ENCODE assay signal across 17 cellular contexts in genomic region chr21:45989355-45990048, GRCh38. TPM values are rescaled to one million over a fixed set of nuclear protein-coding genes. Genes with fewer than 3 reads are reported as not detected.
DNase-seq lines count a peak whose midpoint lies in the region; ATAC-seq and TF ChIP-seq lines count a peak whose summit lies in the region.
"Had no signal": no experiment of that assay in that cellular context is flagged by ENCODE, and none has a peak within 500 bp of the region (broad histone marks: within the 10 kb centered on the region; RNA-seq: fewer than 3 reads in every experiment).

No MANE protein-coding gene starts in this region.

- no peak overlapping the region for H3K9ac ChIP-seq in stomach smooth muscle (ENCODE audit: low read length in 2 of 2)
- no peak overlapping the region for H3K9ac ChIP-seq in GM23248
- H3K9ac ChIP-seq: SK-N-SH had no signal

- no peak overlapping the region for H2AFZ ChIP-seq in GM23248

- H3K4me1 ChIP-seq in ascending aorta (peaks cover 2 to 12% of the 10 kb centered on the region in 2 donors), lower lobe of right lung (no peaks in the 10 kb centered on the region), stomach smooth muscle (ENCODE audit: control insufficient read depth, insufficient read depth, low read length) (peaks cover 68% of the 10 kb centered on the region), GM23248 (ENCODE audit: insufficient read depth) (0 out of 2 replicates have a peak, but pooled peaks cover under 1% of the 10 kb centered on the region)

- no peaks in the 10 kb centered on the region for H4K20me1 ChIP-seq in GM23248 (ENCODE audit: insufficient read depth)

- ATAC-seq in lower lobe of right lung = no peak
- ATAC-seq in HG02642 (IDR thresholded peaks at IDR 0.05; ENCODE audit: poor library complexity, unreplicated experiment) = no peak
- ATAC-seq: activated naive CD4-positive, alpha-beta T cell treated with anti-CD3 and anti-CD28 coated beads, Interleukin-2, amount 50 U/mL, for 72 hours; CD8-positive, alpha-beta T cell had no signal

- in situ Hi-C loops in GM23248 (cut with MboI) = loop anchor here (10.0 kb wide), 1 partner anchor 125 kb away; no protein-coding TSS in a partner anchor

- H3K9me3 ChIP-seq in ascending aorta (no peaks in the 10 kb centered on the region), lower lobe of right lung (no peaks in the 10 kb centered on the region), stomach smooth muscle (ENCODE audit: control insufficient read depth in 2 of 2, low read length in 2 of 2) (no peaks in the 10 kb centered on the region), GM23248 (ENCODE audit: low read depth) (no peaks in the 10 kb centered on the region)
- H3K9me3 ChIP-seq: SK-N-SH had no signal

- H3K79me2 ChIP-seq in GM23248 (ENCODE audit: insufficient read depth) = peaks cover 84% of the 10 kb centered on the region

- TF ChIP-seq CTCF in ascending aorta (IDR thresholded peaks at IDR 0.05) (no peak), lower lobe of right lung (IDR thresholded peaks at IDR 0.05) (no peak)

- H3K4me3 ChIP-seq in ascending aorta = no peak overlapping the region
- no peak overlapping the region for H3K4me3 ChIP-seq in lower lobe of right lung
- no peak overlapping the region for H3K4me3 ChIP-seq in stomach smooth muscle (ENCODE audit: low read length in 2 of 2)
- H3K4me3 ChIP-seq in GM23248 = no peak overlapping the region
- H3K4me3 ChIP-seq: cardiac muscle cell had no signal

- 0 out of 2 replicates have a peak, but pooled peaks cover 9% of the 10 kb centered on the region for H3F3A ChIP-seq in GM23248 (ENCODE audit: insufficient read depth)

- intact Hi-C loops in ascending aorta (cut with DNase I) (no loop called here), lower lobe of right lung (cut with DNase I) (no loop called here)

- DNase-seq in activated T-cell treated with anti-CD3 and anti-CD28 coated beads, Interleukin-2, amount 50 U/mL, for 1 hour = peak; percentile 9
- DNase-seq in activated T-cell treated with anti-CD3 and anti-CD28 coated beads for 4 hours = no peak
- DNase-seq in ascending aorta (ENCODE audit: low spot score in 2 of 2) = no peak
- DNase-seq in lower lobe of right lung = peak; percentile 38
- no peak for DNase-seq in GM23248
- no peak for DNase-seq in SW 1271 (lab: John Stamatoyannopoulos, UW)
- DNase-seq: effector CD8-positive, alpha-beta T cell; NCI-H1930; NCI-H510A; retina; SK-N-SH; stimulated activated CD4-positive, alpha-beta T cell treated with anti-CD3 and anti-CD28 coated beads, Interleukin-2, amount 100 ng/mL, for 48 hours had no signal

- H3K9me2 ChIP-seq in GM23248 (ENCODE audit: insufficient read depth) = no peaks in the 10 kb centered on the region
- H3K9me2 ChIP-seq: SK-N-SH had no signal

- H3K36me3 ChIP-seq in ascending aorta (peaks cover 92 to 93% of the 10 kb centered on the region in 2 donors), lower lobe of right lung (peaks cover 43% of the 10 kb centered on the region), stomach smooth muscle (ENCODE audit: control insufficient read depth in 2 of 2, insufficient read depth in 2 of 2, low read length in 2 of 2) (peaks cover 50 to 54% of the 10 kb centered on the region in 2 donors), GM23248 (ENCODE audit: low read depth) (peaks cover 45% of the 10 kb centered on the region; the same call in 1 of the 2 replicates)

- peak overlapping the region; percentile 59 to 82 for H3K27ac ChIP-seq in ascending aorta
- H3K27ac ChIP-seq in lower lobe of right lung = no peak overlapping the region
- peak overlapping the region; percentile 46 for H3K27ac ChIP-seq in stomach smooth muscle (ENCODE audit: low read length)
- no peak overlapping the region for H3K27ac ChIP-seq in GM23248
- H3K27ac ChIP-seq: cardiac muscle cell had no signal

- no peak overlapping the region for H3K4me2 ChIP-seq in GM23248 (ENCODE audit: unreplicated experiment)
- H3K4me2 ChIP-seq: SK-N-SH had no signal

- H3K27me3 ChIP-seq in ascending aorta (no peaks in the 10 kb centered on the region), lower lobe of right lung (ENCODE audit: low read depth) (no peaks in the 10 kb centered on the region), stomach smooth muscle (ENCODE audit: control insufficient read depth in 1 of 2, insufficient read depth in 2 of 2, low read length in 2 of 2) (no peaks in the 10 kb centered on the region), GM23248 (replicated peaks; ENCODE audit: insufficient read depth) (no peaks in the 10 kb centered on the region)
- H3K27me3 ChIP-seq: cardiac muscle cell had no signal

- 89 to 91% methylated on average over 11 to 29 of the region's 32 CpGs for WGBS in GM23248 (ENCODE audit: low coverage in 1 of 2, low lambda C conversion rate in 2 of 2, missing lambda C conversion rate in 2 of 2), 2 experiments

RNA-seq across cellular contexts. Expression of gene COL6A1, which starts 7.9 kb away (rescaled TPM):
- total RNA-seq in ascending aorta = 1,564 TPM
- total RNA-seq in lower lobe of right lung = 148 TPM
- total RNA-seq in GM23248 (2014; rRNA removed; shearing (Covaris generic)) = 1,783 and 1,897 TPM in 2 replicates
- polyA plus RNA-seq in GM23248 (2016; fragmentation: Nextera tagmentation; extraction: Ambion mirVana) = 685 and 707 TPM in 2 replicates

Comparison
In these comparisons a context has a peak if more than half of its experiments do, and no peak if none do; other contexts are left out.
1. DNase-seq: peak in activated T-cell treated with anti-CD3 and anti-CD28 coated beads, Interleukin-2, amount 50 U/mL, for 1 hour (single experiment) and lower lobe of right lung (single experiment); none in activated T-cell treated with anti-CD3 and anti-CD28 coated beads for 4 hours (single experiment), ascending aorta (0 of 2), GM23248 (single experiment) and SW 1271 (0 of 2).
2. H3K27ac ChIP-seq: peak in ascending aorta (2 of 2) and stomach smooth muscle (single experiment); none in lower lobe of right lung (single experiment) and GM23248 (single experiment).
3. RNA of gene COL6A1, which starts 7.9 kb away (total RNA-seq): 1,783 to 1,897 TPM in GM23248 and 1,564 TPM in ascending aorta (single experiment); 148 TPM in lower lobe of right lung (single experiment); every median in the first group is over 10 times any median in the second.